In genomic region chr20:44695295-44696230, GRCh38 we compare ENCODE assay signal across 17 cellular contexts. TPM values are rescaled to one million over a fixed set of nuclear protein-coding genes. Genes with fewer than 3 reads are reported as not detected.
A peak's percentile ranks its signal among the peaks of the same experiment; 100 is the strongest.
DNase-seq lines count a peak whose midpoint lies in the region; ATAC-seq, FAIRE-seq and TF ChIP-seq lines count a peak whose summit lies in the region.
"Had no signal": no experiment of that assay in that cellular context is flagged by ENCODE, and none has a peak within 500 bp of the region (broad histone marks: within the 10 kb centered on the region; RNA-seq: fewer than 3 reads in every experiment).

No MANE protein-coding gene starts in this region.

- no peaks in the 10 kb centered on the region for H3K9me3 Mint-ChIP-seq in astrocyte (ENCODE audit: unreplicated experiment)
- H3K9me3 Mint-ChIP-seq: activated naive CD8-positive, alpha-beta T cell treated with anti-CD3 and anti-CD28 coated beads for 36 hours; immature natural killer cell; stimulated activated naive B cell treated with anti-CD40 and anti-IgM and Interleukin-4, amounts not matched to agents 10 μg/mL and 1 μg/mL and 100 μg/mL, for 72 hours had no signal

- DNase-seq in heart right ventricle (no peak), Right ventricle myocardium superior (no peak), astrocyte (ENCODE audit: low read depth) (peak; percentile 25), kidney tubule cell (ENCODE audit: low spot score) (peak; percentile 35), upper lobe of right lung (no peak), OCI-M2 (lab: John Stamatoyannopoulos, UW; ENCODE audit: unreplicated experiment) (no peak)
- DNase-seq: activated naive CD8-positive, alpha-beta T cell treated with anti-CD3 and anti-CD28 coated beads for 36 hours; GF-D8; immature natural killer cell; KG1; PC-3; stimulated activated naive B cell treated with anti-CD40 and anti-IgM and Interleukin-4, amounts not matched to agents 10 μg/mL and 1 μg/mL and 100 μg/mL, for 72 hours; T-helper 9 cell had no signal

- ATAC-seq in heart right ventricle (no peak), Right ventricle myocardium superior (ENCODE audit: poor library complexity) (no peak), upper lobe of right lung (no peak), HG02678 (IDR thresholded peaks at IDR 0.05; ENCODE audit: unreplicated experiment) (no peak), GM19452 (IDR thresholded peaks at IDR 0.05; ENCODE audit: unreplicated experiment) (no peak)
- ATAC-seq: PC-3 had no signal

- H3K4me1 ChIP-seq in heart right ventricle (peaks cover 15 to 57% (median 40%) of the 10 kb centered on the region in 9 donors), astrocyte (ENCODE audit: insufficient read depth, low read length) (peaks cover 21% of the 10 kb centered on the region), upper lobe of right lung (peaks cover 22% of the 10 kb centered on the region)

- H3K27me3 ChIP-seq in heart right ventricle (no peaks in the 10 kb centered on the region), astrocyte (ENCODE audit: insufficient read depth, low read length) (peaks cover 12% of the 10 kb centered on the region), upper lobe of right lung (no peaks in the 10 kb centered on the region)

- 47 to 69% methylated on average over 2 of the region's 2 CpGs for WGBS in heart right ventricle, 2 donors

- H2AFZ ChIP-seq in astrocyte (ENCODE audit: low read depth, low read length) = no peak overlapping the region

- H3K9ac ChIP-seq in astrocyte (ENCODE audit: low read length) = no peak overlapping the region

- no peaks in the 10 kb centered on the region for H3K79me2 ChIP-seq in astrocyte (ENCODE audit: insufficient read depth, low read length)

- FAIRE-seq in astrocyte (lab: Jason Lieb, UNC) = no peak
- FAIRE-seq: A204.1 had no signal

- H3K9me3 ChIP-seq in heart right ventricle (peaks cover 0 to 10% (median 0%) of the 10 kb centered on the region in 11 donors), astrocyte (ENCODE audit: insufficient read depth, low read depth, low read length) (no peaks in the 10 kb centered on the region), upper lobe of right lung (no peaks in the 10 kb centered on the region)

- H3K36me3 Mint-ChIP-seq in astrocyte (ENCODE audit: low read depth, unreplicated experiment) = no peaks in the 10 kb centered on the region
- H3K36me3 Mint-ChIP-seq: activated naive CD8-positive, alpha-beta T cell treated with anti-CD3 and anti-CD28 coated beads for 36 hours; immature natural killer cell; stimulated activated naive B cell treated with anti-CD40 and anti-IgM and Interleukin-4, amounts not matched to agents 10 μg/mL and 1 μg/mL and 100 μg/mL, for 72 hours had no signal

- peak overlapping the region; percentile 79 for H3K27ac Mint-ChIP-seq in astrocyte (ENCODE audit: unreplicated experiment)
- H3K27ac Mint-ChIP-seq: activated naive CD8-positive, alpha-beta T cell treated with anti-CD3 and anti-CD28 coated beads for 36 hours; immature natural killer cell; nephron; stimulated activated naive B cell treated with anti-CD40 and anti-IgM and Interleukin-4, amounts not matched to agents 10 μg/mL and 1 μg/mL and 100 μg/mL, for 72 hours had no signal

- H3K36me3 ChIP-seq in heart right ventricle (no peaks in the 10 kb centered on the region), astrocyte (ENCODE audit: insufficient read depth, low read length) (no peaks in the 10 kb centered on the region), upper lobe of right lung (no peaks in the 10 kb centered on the region)

- H3K4me3 ChIP-seq in heart right ventricle (no peak overlapping the region), astrocyte (ENCODE audit: insufficient read depth, low read depth, low read length) (no peak overlapping the region), upper lobe of right lung (no peak overlapping the region)

- H3K4me1 Mint-ChIP-seq in astrocyte (ENCODE audit: low read depth, unreplicated experiment) = peaks cover 38% of the 10 kb centered on the region
- H3K4me1 Mint-ChIP-seq: immature natural killer cell, nephron had no signal

- peak overlapping the region; percentile 8 for H3K4me2 ChIP-seq in astrocyte (ENCODE audit: low read length)

- no peaks in the 10 kb centered on the region for H4K20me1 ChIP-seq in astrocyte (ENCODE audit: insufficient read depth, low read length)

- intact Hi-C loops in heart right ventricle (cut with DNase I) (no loop called here), Right ventricle myocardium superior (cut with DNase I) (no loop called here), upper lobe of right lung (cut with DNase I) (no loop called here)

- H3K4me3 Mint-ChIP-seq in astrocyte (ENCODE audit: unreplicated experiment) = no peak overlapping the region
- H3K4me3 Mint-ChIP-seq: activated naive CD8-positive, alpha-beta T cell treated with anti-CD3 and anti-CD28 coated beads for 36 hours; immature natural killer cell; nephron; stimulated activated naive B cell treated with anti-CD40 and anti-IgM and Interleukin-4, amounts not matched to agents 10 μg/mL and 1 μg/mL and 100 μg/mL, for 72 hours had no signal

- peak overlapping the region in 8 of 10 donors; percentile 5 to 88 (median 56) for H3K27ac ChIP-seq in heart right ventricle
- H3K27ac ChIP-seq in astrocyte (ENCODE audit: low read depth, low read length) = no peak overlapping the region
- peak overlapping the region; percentile 82 for H3K27ac ChIP-seq in upper lobe of right lung

- H3K27me3 Mint-ChIP-seq in astrocyte (ENCODE audit: low read depth, unreplicated experiment) = no peaks in the 10 kb centered on the region
- H3K27me3 Mint-ChIP-seq: activated naive CD8-positive, alpha-beta T cell treated with anti-CD3 and anti-CD28 coated beads for 36 hours; stimulated activated naive B cell treated with anti-CD40 and anti-IgM and Interleukin-4, amounts not matched to agents 10 μg/mL and 1 μg/mL and 100 μg/mL, for 72 hours had no signal

- TF ChIP-seq CTCF in heart right ventricle (IDR thresholded peaks at IDR 0.05) (no peak), astrocyte (IDR thresholded peaks at IDR 0.05; ENCODE audit: insufficient read depth, low read depth, low read length) (no peak), upper lobe of right lung (IDR thresholded peaks at IDR 0.05) (no peak)

RNA-seq across cellular contexts. Expression of gene CCN5, which starts 19.6 kb away (rescaled TPM):
- total RNA-seq in heart right ventricle (10 to 100 TPM in 7 of 10 donors, 1 to 10 TPM in 3; 4.3 to 47.6 (median 14.4) TPM), Right ventricle myocardium superior (15.8 TPM), astrocyte (not detected in 2 replicates), upper lobe of right lung (112 TPM)
- polyA plus RNA-seq in heart right ventricle = 10 to 100 TPM; 14.1 to 87.2 TPM
- total RNA-seq: activated naive CD8-positive, alpha-beta T cell treated with anti-CD3 and anti-CD28 coated beads for 36 hours had no signal
- polyA plus RNA-seq: immature natural killer cell had no signal

RNA-seq across cellular contexts. Expression of gene ADA, which starts 44.1 kb away (rescaled TPM):
- total RNA-seq in heart right ventricle (10 to 100 TPM in 1 of 10 donors, 1 to 10 TPM in 9; 1.6 to 18.3 (median 3.8) TPM), Right ventricle myocardium superior (8.9 TPM), astrocyte (67.5 and 68.5 TPM in 2 replicates), upper lobe of right lung (5.8 TPM)
- polyA plus RNA-seq in heart right ventricle = 10 to 100 TPM; 12.9 to 18.3 TPM

RNA-seq across cellular contexts. Expression of gene KCNK15, which starts 50.1 kb away (rescaled TPM):
- total RNA-seq in heart right ventricle (under 1 TPM; 0.13 to 0.82 (median 0.38) TPM), Right ventricle myocardium superior (0.19 TPM), astrocyte (0.14 and 0.17 TPM in 2 replicates), upper lobe of right lung (1.1 TPM)
- under 1 TPM; 0.22 to 0.54 TPM for polyA plus RNA-seq in heart right ventricle
- polyA plus RNA-seq: immature natural killer cell had no signal

Comparison
In these comparisons a context has a peak if more than half of its experiments do, and no peak if none do; other contexts are left out.
1. DNase-seq: peak in astrocyte (single experiment) and kidney tubule cell (single experiment); none in heart right ventricle (0 of 2), Right ventricle myocardium superior (single experiment), upper lobe of right lung (single experiment) and OCI-M2 (single experiment).